9 cellular contexts compared by ENCODE assay signal in the genomic region with DNA sequence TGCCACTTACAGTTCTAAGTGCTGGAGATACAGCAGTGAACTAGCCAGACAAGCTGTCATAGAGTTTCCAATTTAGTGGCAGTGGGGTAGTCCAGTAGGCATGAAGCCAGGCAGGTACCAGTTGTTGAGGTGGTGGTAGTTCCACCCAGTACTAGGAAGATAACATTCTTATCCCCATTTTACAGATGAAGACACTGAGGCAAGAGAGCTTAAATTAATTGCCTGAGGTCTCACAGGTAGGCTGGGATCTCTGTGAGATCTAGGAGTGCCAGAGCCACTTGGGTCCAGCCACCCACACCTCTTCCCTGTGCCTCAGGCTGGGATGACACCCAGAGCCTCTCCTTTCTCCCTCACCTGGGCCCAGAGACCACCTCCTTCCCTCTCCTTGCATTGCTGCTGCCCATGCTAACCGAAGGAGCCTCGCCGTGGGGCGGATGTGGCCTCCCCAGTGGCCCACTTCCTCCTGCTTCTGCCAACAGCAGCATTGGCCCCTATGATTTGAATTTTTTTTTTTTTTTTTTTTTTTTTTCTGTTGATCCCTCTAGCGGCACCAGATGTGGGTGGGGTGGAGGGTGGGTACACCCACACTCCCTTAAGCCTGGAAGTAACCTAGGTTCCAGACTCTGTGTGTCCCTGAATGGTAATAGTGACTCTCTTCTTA.
DNase-seq lines count a peak whose midpoint lies in the region; ATAC-seq and TF ChIP-seq lines count a peak whose summit lies in the region.
"Had no signal": no experiment of that assay in that cellular context is flagged by ENCODE, and none has a peak within 500 bp of the region (broad histone marks: within the 10 kb centered on the region; RNA-seq: fewer than 3 reads in every experiment).

No MANE protein-coding gene starts in this region.

- DNase-seq in CD8-positive, alpha-beta T cell = peak; percentile 40 to 91 (median 71)
- DNase-seq in MV-4-11 (lab: John Stamatoyannopoulos, UW) = peak; percentile 84
- peak; percentile 54 for DNase-seq in activated T-cell treated with anti-CD3 and anti-CD28 coated beads, Interleukin-2, amount 50 U/mL, for 1 hour
- DNase-seq in mucosa of gallbladder (ENCODE audit: low spot score) = peak; percentile 29
- DNase-seq in SK-N-DZ (ENCODE audit: low spot score) = no peak
- DNase-seq in mesenchymal stem cell = no peak
- DNase-seq: DMS 273 treated with DMSO at 0.1 percent for 48 hours had no signal

- peaks cover 87% of the 10 kb centered on the region for H3K4me1 ChIP-seq in CD8-positive, alpha-beta T cell (ENCODE audit: insufficient read depth, low read length)
- H3K4me1 ChIP-seq in mesenchymal stem cell (ENCODE audit: control insufficient read depth, insufficient read depth, low read depth, low read length) = no peaks in the 10 kb centered on the region

- no peak for TF ChIP-seq CTCF in CD8-positive, alpha-beta T cell (IDR thresholded peaks at IDR 0.05)

- no peaks in the 10 kb centered on the region for H3K9me3 Mint-ChIP-seq in CD8-positive, alpha-beta T cell

- H3K36me3 ChIP-seq in CD8-positive, alpha-beta T cell (ENCODE audit: insufficient read depth, low read length) = no peaks in the 10 kb centered on the region
- no peaks in the 10 kb centered on the region for H3K36me3 ChIP-seq in mesenchymal stem cell (ENCODE audit: control insufficient read depth in 1 of 2, insufficient read depth in 2 of 2, low read depth in 1 of 2, low read length in 2 of 2)

- H4K91ac ChIP-seq in mesenchymal stem cell (ENCODE audit: low read length) = no peak overlapping the region

- H3K4me3 ChIP-seq in CD8-positive, alpha-beta T cell (ENCODE audit: low read depth, low read length) = peak overlapping the region; percentile 5
- H3K4me3 ChIP-seq in mesenchymal stem cell (ENCODE audit: insufficient read depth in 1 of 2, low read depth in 1 of 2, low read length in 2 of 2) = no peak overlapping the region

- H3K14ac ChIP-seq in mesenchymal stem cell (ENCODE audit: low read length in 2 of 2) = no peak overlapping the region

- H3K4me2 ChIP-seq in mesenchymal stem cell (ENCODE audit: low read length, poor library complexity, severe bottlenecking) = no peak overlapping the region

- no peaks in the 10 kb centered on the region for H3K9me3 ChIP-seq in CD8-positive, alpha-beta T cell (ENCODE audit: low read length)
- no peaks in the 10 kb centered on the region for H3K9me3 ChIP-seq in mesenchymal stem cell (ENCODE audit: control insufficient read depth, low read length)

- no peaks in the 10 kb centered on the region for H3K27me3 ChIP-seq in CD8-positive, alpha-beta T cell (ENCODE audit: insufficient read depth, low read length)
- H3K27me3 ChIP-seq in mesenchymal stem cell (ENCODE audit: control insufficient read depth in 1 of 2, insufficient read depth in 1 of 2, low read length in 2 of 2) = no peaks in the 10 kb centered on the region

- WGBS in mesenchymal stem cell = 73% methylated on average over 2 of the region's 5 CpGs

- H2BK15ac ChIP-seq in mesenchymal stem cell (ENCODE audit: low read depth, poor library complexity, severe bottlenecking) = no peak overlapping the region

- POLR2A ChIA-PET in CD8-positive, alpha-beta T cell (lab: Charles Lee) = interaction anchor here (1.0 to 2.7 kb wide), 8 partner anchors 10 to 70 kb away, joined by 3 to 9 read pairs (median 6); no protein-coding TSS in a partner anchor

- H3K36me3 Mint-ChIP-seq in CD8-positive, alpha-beta T cell = no peaks in the 10 kb centered on the region

- CTCF ChIA-PET in CD8-positive, alpha-beta T cell (lab: Charles Lee) = interaction anchor here (1.2 to 2.7 kb wide), 4 partner anchors 10 to 80 kb away, joined by 6 to 15 read pairs (median 8); no protein-coding TSS in a partner anchor

- H3K27ac ChIP-seq in CD8-positive, alpha-beta T cell (ENCODE audit: low read depth, low read length) = peak overlapping the region; percentile 70
- no peak overlapping the region for H3K27ac ChIP-seq in mesenchymal stem cell (ENCODE audit: low read length, poor library complexity, severe bottlenecking)

- H3K27ac Mint-ChIP-seq in CD8-positive, alpha-beta T cell = peak overlapping the region; percentile 96

- no peak overlapping the region for H3K18ac ChIP-seq in mesenchymal stem cell (ENCODE audit: low read depth in 1 of 2, low read length in 2 of 2)

- no peak overlapping the region for H2BK120ac ChIP-seq in mesenchymal stem cell (ENCODE audit: low read depth, low read length)

- H3K4ac ChIP-seq in mesenchymal stem cell (ENCODE audit: low read depth in 1 of 2, low read length in 2 of 2) = no peak overlapping the region

- intact Hi-C loops in CD8-positive, alpha-beta T cell (cut with DNase I, micrococcal nuclease) = loop anchor here (1.0 to 5.0 kb wide), 6 partner anchors 11 to 113 kb away; no protein-coding TSS in a partner anchor

- no peak overlapping the region for H3K23ac ChIP-seq in mesenchymal stem cell (ENCODE audit: low read length in 2 of 2)

- no peak overlapping the region for H4K8ac ChIP-seq in mesenchymal stem cell (ENCODE audit: low read length)

- peak overlapping the region; percentile 73 for H3K4me3 Mint-ChIP-seq in CD8-positive, alpha-beta T cell

- H3K79me1 ChIP-seq in mesenchymal stem cell (replicated peaks; ENCODE audit: low read length, poor library complexity, severe bottlenecking) = no peaks in the 10 kb centered on the region

- H3K9ac ChIP-seq in mesenchymal stem cell (ENCODE audit: low read length) = no peak overlapping the region

- H2BK5ac ChIP-seq in mesenchymal stem cell (ENCODE audit: low read depth, low read length, poor library complexity, severe bottlenecking) = no peak overlapping the region

- no peak overlapping the region for H2AFZ ChIP-seq in mesenchymal stem cell (ENCODE audit: low read depth, low read length)

- H3K27me3 Mint-ChIP-seq in CD8-positive, alpha-beta T cell (ENCODE audit: low read depth) = no peaks in the 10 kb centered on the region

- peaks cover 95% of the 10 kb centered on the region for H3K4me1 Mint-ChIP-seq in CD8-positive, alpha-beta T cell (ENCODE audit: low read depth)

- ATAC-seq in CD8-positive, alpha-beta T cell = peak; percentile 54
- ATAC-seq in HG03432 (IDR thresholded peaks at IDR 0.05; ENCODE audit: unreplicated experiment) = no peak
- ATAC-seq in GM21576 (IDR thresholded peaks at IDR 0.05; ENCODE audit: unreplicated experiment) = no peak

- no peak overlapping the region for H2AK5ac ChIP-seq in mesenchymal stem cell (ENCODE audit: low read length, severe bottlenecking)

- H2BK12ac ChIP-seq in mesenchymal stem cell (ENCODE audit: low read length in 2 of 2) = no peak overlapping the region

Comparison
In these comparisons a context has a peak if more than half of its experiments do, and no peak if none do; other contexts are left out.
1. DNase-seq: peak in CD8-positive, alpha-beta T cell (7 of 7), MV-4-11 (single experiment), activated T-cell treated with anti-CD3 and anti-CD28 coated beads, Interleukin-2, amount 50 U/mL, for 1 hour (single experiment) and mucosa of gallbladder (single experiment); none in SK-N-DZ (single experiment) and mesenchymal stem cell (single experiment).